ENCODE assay signal across 1 cellular context in genomic region chr22:38531251-38531956, GRCh38.
TF ChIP-seq lines count a peak whose summit lies in the region.

No MANE protein-coding gene starts in this region.

TF ChIP-seq in K562, 482 proteins besides CTCF, POLR2A, EP300 and RAD21:
- TF ChIP-seq HMBOX1 (IDR thresholded peaks at IDR 0.05), result peak; percentile 73
- no peak for TF ChIP-seq ZNF354B (CRISPR knock-in tag; IDR thresholded peaks at IDR 0.05)
